ENCODE assay signal across 36 cellular contexts in the genomic region with DNA sequence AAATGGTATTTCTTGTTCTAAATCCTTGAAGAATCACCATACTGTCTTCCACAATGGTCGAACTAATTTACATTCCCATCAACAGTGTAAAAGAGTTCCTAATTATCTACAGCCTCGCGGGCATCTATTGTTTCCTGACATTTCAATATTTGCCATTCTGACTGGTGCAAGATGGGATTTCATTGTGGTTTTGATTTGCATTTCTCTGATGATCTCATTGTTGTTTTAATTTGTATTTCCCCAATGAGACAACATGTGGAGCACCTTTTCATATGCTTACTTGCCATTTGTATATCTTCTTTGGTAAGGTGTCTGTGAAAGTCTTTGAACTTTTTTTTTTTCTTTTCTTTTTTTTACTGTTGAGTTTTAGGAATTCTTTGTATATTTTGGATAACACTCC.
"Had no signal": no experiment of that assay in that cellular context is flagged by ENCODE, and none has a peak within 500 bp of the region (broad histone marks: within the 10 kb centered on the region; RNA-seq: fewer than 3 reads in every experiment).

No MANE protein-coding gene starts in this region.

- H3K4me1 Mint-ChIP-seq: activated CD4-positive, alpha-beta T cell treated with anti-CD3 and anti-CD28 coated beads for 36 hours; activated CD4-positive, alpha-beta T cell treated with anti-CD3 and anti-CD28 coated beads, Interleukin-2, amount 10 ng/mL, durations not matched to agents 24 days and 14 days; activated CD8-positive, alpha-beta memory T cell treated with anti-CD3 and anti-CD28 coated beads, Interleukin-2, amount 10 ng/mL, durations not matched to agents 7 days and 5 days; activated naive CD4-positive, alpha-beta T cell treated with anti-CD3 and anti-CD28 coated beads, Interleukin-2, amount 10 ng/mL, durations not matched to agents 7 days and 5 days; activated naive CD8-positive, alpha-beta T cell treated with anti-CD3 and anti-CD28 coated beads, Interleukin-2, amount 10 ng/mL, durations not matched to agents 7 days and 5 days; brain; T-helper 17 cell had no signal

- H3K4me3 Mint-ChIP-seq: activated CD4-positive, alpha-beta memory T cell treated with anti-CD3 and anti-CD28 coated beads for 36 hours; activated CD4-positive, alpha-beta T cell treated with anti-CD3 and anti-CD28 coated beads for 36 hours; activated CD4-positive, alpha-beta T cell treated with anti-CD3 and anti-CD28 coated beads, Interleukin-2, amount 10 ng/mL, durations not matched to agents 24 days and 14 days; activated CD8-positive, alpha-beta memory T cell treated with anti-CD3 and anti-CD28 coated beads, Interleukin-2, amount 10 ng/mL, durations not matched to agents 7 days and 5 days; activated CD8-positive, alpha-beta T cell treated with anti-CD3 and anti-CD28 coated beads, Interleukin-2, amount 10 ng/mL, durations not matched to agents 7 days and 5 days; activated naive CD4-positive, alpha-beta T cell treated with anti-CD3 and anti-CD28 coated beads, Interleukin-2, amount 10 ng/mL, durations not matched to agents 7 days and 5 days; activated naive CD8-positive, alpha-beta T cell treated with anti-CD3 and anti-CD28 coated beads, Interleukin-2, amount 10 ng/mL, durations not matched to agents 7 days and 5 days; activated T-helper 1 cell treated with anti-CD3 and anti-CD28 coated beads, Interleukin-12 subunit alpha, Interleukin-12 subunit beta, Interleukin-2, Interleukin-4 antibody, amounts not matched to agents 30 ng/mL and 10 ng/mL and 1 ng/mL, durations not matched to agents 14 hours and 24 hours and 36 hours; brain; T-helper 17 cell; T-helper 2 cell treated with Interferon-gamma antibody and Interleukin-4, amounts not matched to agents 5 μg/mL and 100 μg/mL, for 36 hours had no signal

- H3K9me3 ChIP-seq: ascending aorta, breast epithelium, colonic mucosa, esophagus squamous epithelium, gastroesophageal sphincter had no signal

- H3K27me3 Mint-ChIP-seq: activated CD4-positive, alpha-beta memory T cell treated with anti-CD3 and anti-CD28 coated beads for 36 hours; activated CD4-positive, alpha-beta T cell treated with anti-CD3 and anti-CD28 coated beads for 36 hours; activated CD4-positive, alpha-beta T cell treated with anti-CD3 and anti-CD28 coated beads, Interleukin-2, amount 10 ng/mL, durations not matched to agents 24 days and 14 days; activated CD8-positive, alpha-beta memory T cell treated with anti-CD3 and anti-CD28 coated beads, Interleukin-2, amount 10 ng/mL, durations not matched to agents 7 days and 5 days; activated naive CD4-positive, alpha-beta T cell treated with anti-CD3 and anti-CD28 coated beads, Interleukin-2, amount 10 ng/mL, durations not matched to agents 7 days and 5 days; activated naive CD8-positive, alpha-beta T cell treated with anti-CD3 and anti-CD28 coated beads, Interleukin-2, amount 10 ng/mL, durations not matched to agents 7 days and 5 days; brain; T-helper 17 cell had no signal

- H3K4me3 ChIP-seq: ascending aorta, breast epithelium, cardiac muscle cell, colonic mucosa, esophagus squamous epithelium, gastroesophageal sphincter, heart right ventricle had no signal

- H3K36me3 ChIP-seq: ascending aorta, breast epithelium, cardiac muscle cell, colonic mucosa, esophagus squamous epithelium, gastroesophageal sphincter, heart right ventricle, WERI-Rb-1 had no signal

- FAIRE-seq: endometrium, endothelial cell of umbilical vein had no signal

- H3K4me1 ChIP-seq: ascending aorta, breast epithelium, colonic mucosa, esophagus squamous epithelium, gastroesophageal sphincter, heart right ventricle had no signal

- H3K36me3 Mint-ChIP-seq: activated CD4-positive, alpha-beta memory T cell treated with anti-CD3 and anti-CD28 coated beads for 36 hours; activated CD8-positive, alpha-beta memory T cell treated with anti-CD3 and anti-CD28 coated beads, Interleukin-2, amount 10 ng/mL, durations not matched to agents 7 days and 5 days; activated naive CD4-positive, alpha-beta T cell treated with anti-CD3 and anti-CD28 coated beads, Interleukin-2, amount 10 ng/mL, durations not matched to agents 7 days and 5 days; activated naive CD8-positive, alpha-beta T cell treated with anti-CD3 and anti-CD28 coated beads, Interleukin-2, amount 10 ng/mL, durations not matched to agents 7 days and 5 days; brain had no signal

- ATAC-seq: activated CD4-positive, alpha-beta T cell treated with anti-CD3 and anti-CD28 coated beads for 36 hours; activated CD8-positive, alpha-beta memory T cell treated with anti-CD3 and anti-CD28 coated beads, Interleukin-2, amount 10 ng/mL, durations not matched to agents 7 days and 5 days; activated CD8-positive, alpha-beta T cell treated with anti-CD3 and anti-CD28 coated beads, Interleukin-2, amount 10 ng/mL, durations not matched to agents 7 days and 5 days; activated naive CD4-positive, alpha-beta T cell treated with anti-CD3 and anti-CD28 coated beads, Interleukin-2, amount 50 U/mL, for 72 hours; gastroesophageal sphincter; heart right ventricle; T-helper 17 cell had no signal

- H3K27ac ChIP-seq: ascending aorta, breast epithelium, cardiac muscle cell, colonic mucosa, epithelial cell of prostate, esophagus squamous epithelium, gastroesophageal sphincter, heart right ventricle, WERI-Rb-1 had no signal

- H3K27ac Mint-ChIP-seq: activated CD4-positive, alpha-beta memory T cell treated with anti-CD3 and anti-CD28 coated beads for 36 hours; activated CD4-positive, alpha-beta T cell treated with anti-CD3 and anti-CD28 coated beads for 36 hours; activated CD4-positive, alpha-beta T cell treated with anti-CD3 and anti-CD28 coated beads, Interleukin-2, amount 10 ng/mL, durations not matched to agents 24 days and 14 days; activated CD8-positive, alpha-beta memory T cell treated with anti-CD3 and anti-CD28 coated beads, Interleukin-2, amount 10 ng/mL, durations not matched to agents 7 days and 5 days; activated CD8-positive, alpha-beta T cell treated with anti-CD3 and anti-CD28 coated beads, Interleukin-2, amount 10 ng/mL, durations not matched to agents 7 days and 5 days; activated naive CD4-positive, alpha-beta T cell treated with anti-CD3 and anti-CD28 coated beads, Interleukin-2, amount 10 ng/mL, durations not matched to agents 7 days and 5 days; activated naive CD4-positive, alpha-beta T cell treated with anti-CD3 and anti-CD28 coated beads, Interleukin-2, amount 50 U/mL, for 72 hours; activated naive CD8-positive, alpha-beta T cell treated with anti-CD3 and anti-CD28 coated beads, Interleukin-2, amount 10 ng/mL, durations not matched to agents 7 days and 5 days; activated T-helper 1 cell treated with anti-CD3 and anti-CD28 coated beads, Interleukin-12 subunit alpha, Interleukin-12 subunit beta, Interleukin-2, Interleukin-4 antibody, amounts not matched to agents 30 ng/mL and 10 ng/mL and 1 ng/mL, durations not matched to agents 14 hours and 24 hours and 36 hours; activated T-helper 2 cell treated with anti-CD3 and anti-CD28 coated beads, Interferon-gamma antibody, Interleukin-2, Interleukin-4, amounts not matched to agents 10 μg/mL and 5 μg/mL and 100 μg/mL, durations not matched to agents 14 hours and 24 hours and 36 hours; brain; T-helper 17 cell; T-helper 2 cell treated with Interferon-gamma antibody and Interleukin-4, amounts not matched to agents 5 μg/mL and 100 μg/mL, for 36 hours had no signal

- H3K9me3 Mint-ChIP-seq: brain had no signal

- DNase-seq: activated CD4-positive, alpha-beta memory T cell treated with anti-CD3 and anti-CD28 coated beads for 36 hours; activated CD4-positive, alpha-beta T cell treated with anti-CD3 and anti-CD28 coated beads for 36 hours; activated CD4-positive, alpha-beta T cell treated with anti-CD3 and anti-CD28 coated beads, Interleukin-2, amount 10 ng/mL, durations not matched to agents 24 days and 14 days; activated CD4-positive, CD25-positive, alpha-beta regulatory T cell; activated CD4-positive, CD25-positive, alpha-beta regulatory T cell treated with anti-CD3 and anti-CD28 coated beads, Interleukin-2, amount 50 U/mL, for 72 hours; activated CD8-positive, alpha-beta memory T cell treated with anti-CD3 and anti-CD28 coated beads, Interleukin-2, amount 10 ng/mL, durations not matched to agents 7 days and 5 days; activated CD8-positive, alpha-beta memory T cell treated with anti-CD3 and anti-CD28 coated beads, Interleukin-2, amount 50 U/mL, for 4 hours; activated CD8-positive, alpha-beta T cell treated with anti-CD3 and anti-CD28 coated beads, Interleukin-2, amount 10 ng/mL, durations not matched to agents 7 days and 5 days; activated gamma-delta T cell; activated naive CD4-positive, alpha-beta T cell; activated naive CD4-positive, alpha-beta T cell treated with anti-CD3 and anti-CD28 coated beads, Interleukin-2, amount 10 ng/mL, durations not matched to agents 7 days and 5 days; activated naive CD8-positive, alpha-beta T cell treated with anti-CD3 and anti-CD28 coated beads, Interleukin-2, amount 10 ng/mL, durations not matched to agents 7 days and 5 days; activated T-cell treated with anti-CD3 and anti-CD28 coated beads, Interleukin-2, amount 50 U/mL, for 1 hour; activated T-cell treated with anti-CD3 and anti-CD28 coated beads, Interleukin-2, amount 50 U/mL, for 48 hours; central memory CD4-positive, alpha-beta T cell; cerebellar nuclear complex; colonic mucosa; effector CD8-positive, alpha-beta T cell; esophagus squamous epithelium; foreskin melanocyte; heart right ventricle; T-helper 17 cell; T1000; WERI-Rb-1 had no signal

- H3K27me3 ChIP-seq: ascending aorta, breast epithelium, cardiac muscle cell, colonic mucosa, esophagus squamous epithelium, gastroesophageal sphincter, heart right ventricle had no signal
